5 cellular contexts compared by ENCODE assay signal in genomic region chr2:130266836-130267235, GRCh38.
DNase-seq lines count a peak whose midpoint lies in the region; FAIRE-seq and TF ChIP-seq lines count a peak whose summit lies in the region.
"Not testable (repeated sequence)": the region's sequence is repeated elsewhere in the genome, so short reads cannot be mapped to it uniquely, and the experiment has no call there.

No MANE protein-coding gene starts in this region.

- not testable (repeated sequence) for TF ChIP-seq CTCF in chondrocyte (IDR thresholded peaks at IDR 0.05); kidney (IDR thresholded peaks at IDR 0.05; ENCODE audit: borderline replicate concordance, extremely low read depth, insufficient read depth); neural progenitor cell (IDR thresholded peaks at IDR 0.05); spleen (IDR thresholded peaks at IDR 0.05 in 8 of 11, conservative IDR thresholded peaks at IDR 0.05 in 3 of 11)

- not testable (repeated sequence) for FAIRE-seq in kidney (lab: Jason Lieb, UNC)

- DNase-seq in chondrocyte (ENCODE audit: low spot score) (peak; percentile 76), cardiac septum (ENCODE audit: low spot score) (peak; percentile 57), kidney (peak; percentile 51), spleen (peak; percentile 47)
- not testable (repeated sequence) for DNase-seq in neural progenitor cell (ENCODE audit: low spot score)

- not testable (repeated sequence) for H3K4me1 ChIP-seq in kidney (ENCODE audit: control insufficient read depth in 1 of 2, insufficient read depth in 1 of 2, low read depth in 1 of 2, low read length in 2 of 2); neural progenitor cell; spleen

- H3K9ac ChIP-seq in kidney (ENCODE audit: low read length in 2 of 2); neural progenitor cell: not testable (repeated sequence)

- not testable (repeated sequence) for H3K4me1 Mint-ChIP-seq in chondrocyte (ENCODE audit: low read depth); neural progenitor cell

- H3K9me3 Mint-ChIP-seq in chondrocyte (ENCODE audit: low read depth); neural progenitor cell: not testable (repeated sequence)

- H3K27me3 Mint-ChIP-seq in chondrocyte (ENCODE audit: low read depth); neural progenitor cell (ENCODE audit: insufficient read depth, low read depth): not testable (repeated sequence)

- not testable (repeated sequence) for H2AFZ ChIP-seq in neural progenitor cell (replicated peaks)

- H3K9me3 ChIP-seq in kidney (ENCODE audit: control insufficient read depth in 1 of 2, low read length in 2 of 2); neural progenitor cell (ENCODE audit: low read depth): not testable (repeated sequence)
- H3K9me3 ChIP-seq in spleen = peaks cover 0 to 21% (median 12%) of the 10 kb centered on the region in 8 donors

- H3K4me3 Mint-ChIP-seq in chondrocyte (ENCODE audit: unreplicated experiment); neural progenitor cell: not testable (repeated sequence)

- not testable (repeated sequence) for H4K20me1 ChIP-seq in neural progenitor cell (ENCODE audit: low read depth)

- H3K27ac Mint-ChIP-seq in chondrocyte (ENCODE audit: unreplicated experiment) = not testable (repeated sequence)
- peak overlapping the region; percentile 25 for H3K27ac Mint-ChIP-seq in neural progenitor cell

- not testable (repeated sequence) for H3K79me2 ChIP-seq in neural progenitor cell (ENCODE audit: low read depth)

- not testable (repeated sequence) for H3K27ac ChIP-seq in kidney (ENCODE audit: low read depth in 2 of 2, low read length in 2 of 2); neural progenitor cell; spleen

- not testable (repeated sequence) for H3K4me3 ChIP-seq in kidney (ENCODE audit: low read length in 2 of 2); neural progenitor cell; spleen

- H3K36me3 ChIP-seq in kidney (ENCODE audit: control insufficient read depth in 1 of 2, insufficient read depth in 2 of 2, low read length in 2 of 2); neural progenitor cell; spleen: not testable (repeated sequence)

- not testable (repeated sequence) for TF ChIP-seq POLR2A in spleen (IDR thresholded peaks at IDR 0.05)

- not testable (repeated sequence) for H3K36me3 Mint-ChIP-seq in chondrocyte (ENCODE audit: low read depth); neural progenitor cell

- 82 to 92% (median 91%) methylated on average over 7 of the region's 7 CpGs for WGBS in spleen, 5 donors

- not testable (repeated sequence) for H3K27me3 ChIP-seq in neural progenitor cell
- peaks cover 0 to 18% (median 0%) of the 10 kb centered on the region in 7 donors for H3K27me3 ChIP-seq in spleen (replicated peaks in 1 of 7)

- H3K4me2 ChIP-seq in neural progenitor cell = not testable (repeated sequence)

- intact Hi-C loops in cardiac septum (cut with DNase I); kidney (cut with DNase I); spleen (cut with DNase I; ENCODE audit: low total_unique reads): not testable (repeated sequence)

- H3F3A ChIP-seq in neural progenitor cell (ENCODE audit: low read depth) = not testable (repeated sequence)
